ENCODE assay signal across 8 cellular contexts in the genomic region with DNA sequence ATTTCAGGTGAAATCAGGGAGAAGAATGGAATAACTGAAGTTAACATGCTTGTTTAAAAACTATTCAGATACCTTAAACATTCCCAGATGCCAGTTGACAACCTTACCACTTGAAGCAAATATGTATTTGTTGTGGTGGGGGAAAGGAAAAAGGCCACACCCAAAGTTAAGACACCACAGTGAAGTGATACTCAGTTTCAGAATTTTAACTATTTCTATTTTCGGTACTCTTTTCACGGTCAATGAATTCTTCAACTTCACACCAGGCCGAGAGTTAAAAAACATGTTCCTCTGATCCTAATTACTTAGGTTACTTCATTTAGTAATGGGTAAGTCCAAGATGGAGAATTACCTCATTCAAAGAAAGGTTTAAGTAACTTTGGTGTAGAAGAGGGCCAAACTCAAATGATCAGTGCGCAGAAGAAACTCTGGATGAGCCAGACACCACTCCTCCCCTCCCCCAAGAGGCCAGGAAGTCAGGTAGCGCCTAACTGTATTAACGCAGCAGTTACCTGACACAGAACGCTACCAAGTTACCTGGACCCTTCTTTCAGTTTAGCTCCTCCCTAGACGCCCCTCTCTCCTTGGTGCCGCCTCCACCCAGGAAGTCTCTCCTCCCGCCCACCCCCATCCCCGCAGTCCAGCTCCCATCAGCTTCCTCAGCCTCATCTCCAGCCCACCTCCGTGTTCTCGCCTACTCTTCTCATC. TPM values are rescaled to one million over a fixed set of nuclear protein-coding genes. Genes with fewer than 3 reads are reported as not detected.
A peak's percentile ranks its signal among the peaks of the same experiment; 100 is the strongest.
DNase-seq lines count a peak whose midpoint lies in the region; ATAC-seq and TF ChIP-seq lines count a peak whose summit lies in the region.

No MANE protein-coding gene starts in this region.

- H3K4me1 ChIP-seq in Panc1 (ENCODE audit: control insufficient read depth, insufficient read depth, low read length), result peaks cover 13% of the 10 kb centered on the region

- peak; percentile 17 for ATAC-seq in HG02678 (IDR thresholded peaks at IDR 0.05; ENCODE audit: unreplicated experiment)
- peak; percentile 63 for ATAC-seq in Panc1

- H3K36me3 ChIP-seq in Panc1 (ENCODE audit: control insufficient read depth, insufficient read depth, low read length) (peaks cover 19% of the 10 kb centered on the region), kidney epithelial cell (ENCODE audit: control insufficient read depth, insufficient read depth, low read length) (no peaks in the 10 kb centered on the region)

- no TSS peak for BruUV-seq in Panc1 (replicated peaks; lab: Mats Ljungman, UMichigan)

- H3K27me3 ChIP-seq in Panc1 (ENCODE audit: control insufficient read depth, insufficient read depth, low read length) (no peaks in the 10 kb centered on the region), kidney epithelial cell (ENCODE audit: control insufficient read depth, insufficient read depth, low read length) (no peaks in the 10 kb centered on the region)

- peak overlapping the region; percentile 96 for H3K27ac ChIP-seq in Panc1 (ENCODE audit: low read length)

- H3K4me3 ChIP-seq in Panc1 (ENCODE audit: low read depth in 2 of 2, low read length in 2 of 2) (peak overlapping the region; percentile 92 to 100), kidney epithelial cell (ENCODE audit: low read depth, low read length) (peak overlapping the region; percentile 93)

- intact Hi-C loops in Panc1 (cut with micrococcal nuclease; ENCODE audit: unreplicated experiment), result no loop called here

- POLR2A ChIA-PET in Panc1 (lab: Charles Lee), result no interaction called here

- in situ Hi-C loops in Panc1 (cut with HindIII; ENCODE audit: low pct_unique_long_range_greater_than_20kb, low sequenced_read_pairs), result no loop called here

- TF ChIP-seq CTCF in Panc1 (IDR thresholded peaks at IDR 0.05), result no peak
- TF ChIP-seq CTCF in kidney epithelial cell (IDR thresholded peaks at IDR 0.05; ENCODE audit: insufficient read depth, low read length, poor library complexity, severe bottlenecking), result no peak

- H3K9me3 ChIP-seq in Panc1 (ENCODE audit: control insufficient read depth, insufficient read depth, low read depth, low read length), result no peaks in the 10 kb centered on the region

- CTCF ChIA-PET in Panc1 (lab: Charles Lee), result no interaction called here

- DNase-seq in NCI-H2196 (lab: John Stamatoyannopoulos, UW; ENCODE audit: unreplicated experiment) (peak; percentile 20), NCI-H2196 treated with DMSO at 0.1 percent for 48 hours (lab: John Stamatoyannopoulos, UW; ENCODE audit: unreplicated experiment) (no peak), Panc1 (ENCODE audit: low read depth, low spot score) (no peak), brain pericyte (ENCODE audit: low read depth, low spot score) (peak; percentile 7), kidney epithelial cell (ENCODE audit: low read depth) (no peak), MV-4-11 (lab: John Stamatoyannopoulos, UW) (no peak)
- DNase-seq in stimulated activated CD8-positive, alpha-beta memory T cell treated with anti-CD3 and anti-CD28 coated beads, Interleukin-7, amount 100 ng/mL, for 24 hours (ENCODE audit: low read depth), result peak; percentile 9

RNA-seq across cellular contexts. Expression of a gene that starts 0.7 kb away (rescaled TPM):
- 177 TPM for total RNA-seq in Panc1 (2021; ENCODE audit: unreplicated experiment)
- polyA plus RNA-seq in Panc1 (2012; ENCODE audit: insufficient read length), result 103 TPM
- total RNA-seq in kidney epithelial cell, result 124 and 128 TPM in 2 replicates

Comparison
In these comparisons a context has a peak if more than half of its experiments do, and no peak if none do; other contexts are left out.
1. DNase-seq: peak in NCI-H2196 (single experiment), brain pericyte (single experiment) and stimulated activated CD8-positive, alpha-beta memory T cell treated with anti-CD3 and anti-CD28 coated beads, Interleukin-7, amount 100 ng/mL, for 24 hours (single experiment); none in NCI-H2196 treated with DMSO at 0.1 percent for 48 hours (single experiment), Panc1 (single experiment), kidney epithelial cell (single experiment) and MV-4-11 (single experiment).